9 cellular contexts compared by ENCODE assay signal in genomic region chr4:3423406-3423805, GRCh38. TPM values are rescaled to one million over a fixed set of nuclear protein-coding genes. Genes with fewer than 3 reads are reported as not detected.
"Had no signal": no experiment of that assay in that cellular context is flagged by ENCODE, and none has a peak within 500 bp of the region (broad histone marks: within the 10 kb centered on the region; RNA-seq: fewer than 3 reads in every experiment).

No MANE protein-coding gene starts in this region.

- DNase-seq: GM23248, GOT3, H7, HFFc6, IMR-90 had no signal

- H3K4me3 Mint-ChIP-seq: HFFc6 had no signal

- H3K36me3 ChIP-seq: HAP-1 had no signal

- H3K9ac ChIP-seq: GM23248 had no signal

- ATAC-seq: HCT116, K562 had no signal

- H2AFZ ChIP-seq: GM23248 had no signal

- H3K27ac Mint-ChIP-seq: HFFc6 had no signal

- H3K27ac ChIP-seq: GM23248 had no signal

- H3K4me1 ChIP-seq: HAP-1 had no signal

- H3K4me3 ChIP-seq: GM23248, HAP-1, K562 had no signal

- H3K9me3 ChIP-seq: HAP-1 had no signal

RNA-seq across cellular contexts. Expression of gene HGFAC, which starts 18.4 kb away (rescaled TPM):
- total RNA-seq: GM23248, HT-29, IMR-90, K562 had no signal
- polyA plus RNA-seq: GM23248 had no signal

RNA-seq across cellular contexts. Expression of gene DOK7, which starts 39.7 kb away (rescaled TPM):
- total RNA-seq: GM23248, HFFc6, IMR-90, K562 had no signal
- polyA plus RNA-seq: GM23248, IMR-90, K562 had no signal
